Comparison of ENCODE assay signal across 8 cellular contexts in the genomic region with DNA sequence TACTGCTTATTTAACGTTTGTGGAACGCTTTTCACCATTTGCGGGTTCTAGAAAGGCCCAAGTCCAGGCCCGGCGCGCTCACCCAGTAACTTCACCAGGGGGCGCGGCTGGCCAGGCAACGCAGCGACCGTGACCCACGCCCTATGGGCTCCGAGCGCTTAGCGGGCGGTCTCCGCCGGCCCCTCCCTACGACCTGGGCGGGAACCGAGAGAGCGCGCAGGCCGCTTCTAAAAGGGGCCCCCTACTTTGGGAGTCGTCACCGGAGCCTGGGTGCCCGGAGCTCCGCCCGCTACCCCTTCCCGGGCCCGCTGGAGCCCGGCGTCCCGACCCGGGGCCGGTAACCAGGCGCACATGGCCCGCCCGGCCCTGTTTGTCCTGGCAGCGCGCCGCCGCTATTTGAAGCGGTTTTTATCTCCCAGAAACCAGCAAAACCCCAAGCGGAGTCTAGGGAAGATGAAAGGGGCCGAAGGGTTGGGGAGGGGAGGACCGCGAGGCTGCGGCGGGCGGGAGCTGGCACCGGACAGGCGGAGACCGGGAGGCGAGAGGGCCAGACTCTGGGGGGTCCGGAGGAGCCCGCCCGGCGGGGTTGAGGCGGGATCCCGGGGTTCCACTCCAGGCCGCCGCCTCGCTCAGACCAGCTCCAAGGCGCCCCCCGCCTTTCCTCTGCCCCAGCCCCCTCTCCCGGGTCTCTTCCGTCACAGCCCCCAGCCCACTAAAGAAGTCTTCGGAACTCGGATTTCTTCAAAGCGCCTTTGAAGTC. TPM values are rescaled to one million over a fixed set of nuclear protein-coding genes. Genes with fewer than 3 reads are reported as not detected.
DNase-seq lines count a peak whose midpoint lies in the region; ATAC-seq and TF ChIP-seq lines count a peak whose summit lies in the region.

No MANE protein-coding gene starts in this region.

- peaks cover 0 to 2% of the 10 kb centered on the region in 2 donors for H3K36me3 ChIP-seq in duodenal mucosa (ENCODE audit: control insufficient read depth in 1 of 2, insufficient read depth in 2 of 2, low read length in 2 of 2)
- no peaks in the 10 kb centered on the region for H3K36me3 ChIP-seq in lung (ENCODE audit: control insufficient read depth in 2 of 2, insufficient read depth in 2 of 2, low read length in 2 of 2)

- H3K4me1 ChIP-seq in duodenal mucosa (ENCODE audit: control insufficient read depth in 1 of 2, insufficient read depth in 2 of 2, low read length in 2 of 2) (peaks cover 23 to 34% of the 10 kb centered on the region in 2 donors), lung (ENCODE audit: control insufficient read depth in 2 of 2, insufficient read depth in 2 of 2, low read length in 2 of 2) (peaks cover 0 to 5% of the 10 kb centered on the region in 2 donors)

- H3K27ac ChIP-seq in C4-2B (peak overlapping the region; percentile 73), duodenal mucosa (ENCODE audit: low read depth, low read length) (peak overlapping the region; percentile 82), lung (ENCODE audit: low read depth in 1 of 2, low read length in 1 of 2) (peak overlapping the region; percentile 86 to 87)

- H3K4me3 ChIP-seq in duodenal mucosa (ENCODE audit: low read depth in 1 of 2, low read length in 2 of 2): peak overlapping the region; percentile 52 to 68
- peak overlapping the region; percentile 49 for H3K4me3 ChIP-seq in lung

- H3K9me3 ChIP-seq in duodenal mucosa (ENCODE audit: control insufficient read depth in 1 of 2, low read length in 2 of 2) (no peaks in the 10 kb centered on the region), lung (ENCODE audit: control insufficient read depth in 2 of 2, insufficient read depth in 1 of 2, low read length in 1 of 2) (no peaks in the 10 kb centered on the region)

- ATAC-seq in GM19351 (IDR thresholded peaks at IDR 0.05; ENCODE audit: unreplicated experiment) (peak; percentile 54), HG03521 (IDR thresholded peaks at IDR 0.05; ENCODE audit: unreplicated experiment) (peak; percentile 52), lung (ENCODE audit: insufficient read depth, low FRiP score) (peak; percentile 78)

- H3K27me3 ChIP-seq in duodenal mucosa (ENCODE audit: control insufficient read depth in 1 of 2, insufficient read depth in 2 of 2, low read length in 2 of 2) (peaks cover 4 to 9% of the 10 kb centered on the region in 2 donors), lung (ENCODE audit: control insufficient read depth, insufficient read depth) (no peaks in the 10 kb centered on the region)

- WGBS in lung, 2 donors: 0% methylated on average over 66 to 71 of the region's 71 CpGs

- TF ChIP-seq CTCF in C4-2B (conservative IDR thresholded peaks at IDR 0.05) (peak; percentile 90), lung (IDR thresholded peaks at IDR 0.05; ENCODE audit: control extremely low read depth, extremely low read depth) (peak; percentile 68)

- DNase-seq in NCI-H526 treated with DMSO at 0.1 percent for 48 hours (lab: John Stamatoyannopoulos, UW): peak; percentile 73
- DNase-seq in activated CD4-positive, alpha-beta T cell treated with anti-CD3 and anti-CD28 coated beads, Interleukin-2, amount 50 U/mL, for 48 hours: peak; percentile 92 to 93
- DNase-seq in lung (ENCODE audit: low spot score): peak; percentile 90
- DNase-seq in stimulated activated CD4-positive, alpha-beta T cell treated with anti-CD3 and anti-CD28 coated beads, TNF-alpha, amount 100 ng/mL, for 24 hours (ENCODE audit: low read depth in 3 of 3): peak; percentile 74 to 91 (median 76)

- peak overlapping the region; percentile 76 to 77 for H3K9ac ChIP-seq in duodenal mucosa (ENCODE audit: low read depth in 1 of 2, low read length in 2 of 2)

RNA-seq across cellular contexts. Expression of gene AAAS, which starts 3.5 kb away (rescaled TPM):
- total RNA-seq in lung: 10 to 100 TPM; 51.4 to 51.7 TPM
- 10 to 100 TPM; 29.7 to 37.0 TPM for polyA plus RNA-seq in lung

RNA-seq across cellular contexts. Expression of gene SP7, which starts 11.2 kb away (rescaled TPM):
- total RNA-seq in lung: not detected
- polyA plus RNA-seq in lung: not detected

RNA-seq across cellular contexts. Expression of gene MYG1, which starts 25.5 kb away (rescaled TPM):
- 10 to 100 TPM; 22.1 to 63.5 TPM for total RNA-seq in lung
- 10 to 100 TPM; 56.1 to 88.9 TPM for polyA plus RNA-seq in lung

RNA-seq across cellular contexts. Expression of gene PFDN5, which starts 29.6 kb away (rescaled TPM):
- total RNA-seq in lung: 100 to 1,000 TPM; 351 to 361 TPM
- 1,000 to 10,000 TPM in 1 of 2 donors, 100 to 1,000 TPM in 1; 649 to 1,722 TPM for polyA plus RNA-seq in lung

RNA-seq across cellular contexts. Expression of gene SP1, which starts 55.0 kb away (rescaled TPM):
- 10 to 100 TPM; 68.3 to 72.2 TPM for total RNA-seq in lung
- 10 to 100 TPM; 16.2 to 26.6 TPM for polyA plus RNA-seq in lung

Comparison
In these comparisons a context has a peak if more than half of its experiments do, and no peak if none do; other contexts are left out.
1. Peak in every context shown above with its lines: DNase-seq, ATAC-seq, H3K4me3 ChIP-seq and H3K27ac ChIP-seq.